Comparison of ENCODE assay signal across 1 cellular context in genomic region chr1:3857791-3858129, GRCh38.
TF ChIP-seq lines count a peak whose summit lies in the region.

No MANE protein-coding gene starts in this region.

TF ChIP-seq in K562, 482 proteins besides CTCF, POLR2A, EP300 and RAD21 (continues in another document):
- TF ChIP-seq ZKSCAN3 (CRISPR knock-in tag; IDR thresholded peaks at IDR 0.05) (no peak), BRCA1 (IDR thresholded peaks at IDR 0.05) (no peak), BRCA1 (CRISPR knock-in tag; IDR thresholded peaks at IDR 0.05) (0 out of 2 replicates have a peak, but pooled peaks have one; percentile 3), HDAC3 (IDR thresholded peaks at IDR 0.05; ENCODE audit: borderline replicate concordance, partially characterized antibody) (no peak), SIN3A (IDR thresholded peaks at IDR 0.05; ENCODE audit: borderline replicate concordance in 2 of 2, control insufficient read depth in 1 of 2, low read depth in 2 of 2, low read length in 2 of 2) (peak in 1 of 2 experiments; percentile 45; a peak in 2 of 4 replicates), MCM3 (IDR thresholded peaks at IDR 0.05) (no peak), POLR2H (tag; IDR thresholded peaks at IDR 0.05; ENCODE audit: low read depth) (no peak), NFIX (CRISPR knock-in tag; IDR thresholded peaks at IDR 0.05; ENCODE audit: low read depth) (no peak), ZBTB1 (CRISPR knock-in tag; IDR thresholded peaks at IDR 0.05; ENCODE audit: borderline replicate concordance, low read depth) (peak; percentile 84), KAT2B (IDR thresholded peaks at IDR 0.05; ENCODE audit: low read depth, low read length) (no peak), NFXL1 (CRISPR knock-in tag; IDR thresholded peaks at IDR 0.05) (no peak), RBM14 (IDR thresholded peaks at IDR 0.05; ENCODE audit: borderline replicate concordance, insufficient read depth, low read depth, low read length) (0 out of 2 replicates have a peak, but pooled peaks have one; percentile 6), SETDB1 (IDR thresholded peaks at IDR 0.05; ENCODE audit: low read length) (no peak), TGIF2 (CRISPR knock-in tag; IDR thresholded peaks at IDR 0.05) (0 out of 2 replicates have a peak, but pooled peaks have one; percentile 54), GATA2 (CRISPR knock-in tag; IDR thresholded peaks at IDR 0.05) (no peak), MAX (CRISPR knock-in tag; IDR thresholded peaks at IDR 0.05) (no peak), PATZ1 (CRISPR knock-in tag; IDR thresholded peaks at IDR 0.05; ENCODE audit: borderline replicate concordance) (no peak), CBFA2T3 (IDR thresholded peaks at IDR 0.05) (no peak), FOXP1 (CRISPR knock-in tag; IDR thresholded peaks at IDR 0.05) (peak; percentile 43; the same call in 1 of the 2 replicates), ARID1B (IDR thresholded peaks at IDR 0.05) (no peak), RBM17 (IDR thresholded peaks at IDR 0.05; ENCODE audit: borderline replicate concordance, low read depth, low read length) (no peak), POLR2B (IDR thresholded peaks at IDR 0.05; ENCODE audit: low read depth, partially characterized antibody) (no peak), THRA (IDR thresholded peaks at IDR 0.05) (no peak), ZNF316 (IDR thresholded peaks at IDR 0.05) (no peak), MITF (IDR thresholded peaks at IDR 0.05) (no peak), FOXK1 (CRISPR knock-in tag; IDR thresholded peaks at IDR 0.05; ENCODE audit: borderline replicate concordance) (no peak), MAZ (CRISPR knock-in tag; conservative IDR thresholded peaks at IDR 0.05 in 1 of 2, IDR thresholded peaks at IDR 0.05 in 1 of 2) (no peak), CBX2 (IDR thresholded peaks at IDR 0.05; ENCODE audit: insufficient read depth, low read length, poor library complexity, severe bottlenecking) (no peak), CBX1 (IDR thresholded peaks at IDR 0.05; ENCODE audit: low read depth) (no peak), TAF9B (IDR thresholded peaks at IDR 0.05; ENCODE audit: partially characterized antibody) (no peak), ZNF395 (CRISPR knock-in tag; IDR thresholded peaks at IDR 0.05) (0 out of 2 replicates have a peak, but pooled peaks have one; percentile 7), ZNF311 (CRISPR knock-in tag; IDR thresholded peaks at IDR 0.05) (no peak), PCBP2 (IDR thresholded peaks at IDR 0.05; ENCODE audit: low read depth, low read length, poor library complexity, severe bottlenecking) (no peak), BHLHE40 (IDR thresholded peaks at IDR 0.05; ENCODE audit: low read length) (no peak), TARDBP (IDR thresholded peaks at IDR 0.05) (no peak), GABPB1 (CRISPR knock-in tag; IDR thresholded peaks at IDR 0.05) (no peak), ZFX (CRISPR knock-in tag; IDR thresholded peaks at IDR 0.05) (no peak), ZNF263 (CRISPR knock-in tag; IDR thresholded peaks at IDR 0.05; ENCODE audit: borderline replicate concordance) (no peak), NBN (IDR thresholded peaks at IDR 0.05; ENCODE audit: low read depth) (no peak), ZBTB43 (CRISPR knock-in tag; IDR thresholded peaks at IDR 0.05) (no peak), E2F5 (CRISPR knock-in tag; IDR thresholded peaks at IDR 0.05) (no peak; the same call in 1 of the 2 replicates), ZNF197 (CRISPR knock-in tag; IDR thresholded peaks at IDR 0.05; ENCODE audit: low read depth) (no peak), HNRNPLL (IDR thresholded peaks at IDR 0.05; ENCODE audit: low read depth, low read length, poor library complexity, severe bottlenecking) (no peak), ILF3 (IDR thresholded peaks at IDR 0.05; ENCODE audit: borderline replicate concordance) (no peak), BRF1 (IDR thresholded peaks at IDR 0.05; ENCODE audit: borderline replicate concordance, extremely low read depth, insufficient read length) (no peak), ZC3H11A (IDR thresholded peaks at IDR 0.05; ENCODE audit: low read depth, low read length) (no peak), JUNB (CRISPR knock-in tag; conservative IDR thresholded peaks at IDR 0.05) (no peak), HMBOX1 (IDR thresholded peaks at IDR 0.05) (no peak), NR3C1 (CRISPR knock-in tag; IDR thresholded peaks at IDR 0.05) (0 out of 2 replicates have a peak, but pooled peaks have one; percentile 71), SNIP1 (IDR thresholded peaks at IDR 0.05; ENCODE audit: low read depth) (no peak), ZBTB40 (IDR thresholded peaks at IDR 0.05) (0 out of 2 replicates have a peak, but pooled peaks have one; percentile 12), ZBTB40 (CRISPR knock-in tag; IDR thresholded peaks at IDR 0.05) (no peak)
